ENCODE assay signal across 8 cellular contexts in genomic region chr6:21594427-21595264, GRCh38. TPM values are rescaled to one million over a fixed set of nuclear protein-coding genes. Genes with fewer than 3 reads are reported as not detected.
A peak's percentile ranks its signal among the peaks of the same experiment; 100 is the strongest.
DNase-seq lines count a peak whose midpoint lies in the region; ATAC-seq, FAIRE-seq and TF ChIP-seq lines count a peak whose summit lies in the region.

No MANE protein-coding gene starts in this region.

- peak; percentile 81 for FAIRE-seq in GM12878 (lab: Jason Lieb, UNC)

- peak overlapping the region; percentile 89 for H3K27ac ChIP-seq in GM12878 (ENCODE audit: control insufficient read depth, insufficient read depth)
- H3K27ac ChIP-seq in iPS DF 6.9 (ENCODE audit: low read length), result no peak overlapping the region

- H4K20me1 ChIP-seq in GM12878 (ENCODE audit: control insufficient read depth, insufficient read depth), result no peaks in the 10 kb centered on the region

- no TSS peak for BruUV-seq in GM12878 (replicated peaks; lab: Mats Ljungman, UMichigan)

- H2AFZ ChIP-seq in GM12878 (ENCODE audit: control insufficient read depth, low read depth, low read length), result peak overlapping the region; percentile 87

- peak overlapping the region; percentile 56 for H3K4me2 ChIP-seq in GM12878 (ENCODE audit: control insufficient read depth, insufficient read depth)

- peak overlapping the region; percentile 90 for H3K9ac ChIP-seq in GM12878 (ENCODE audit: control insufficient read depth, insufficient read depth, low read length)

- under 1% methylated on average over 72 of the region's 105 CpGs for WGBS in GM12878 (ENCODE audit: insufficient coverage, insufficient replicate concordance, low lambda C conversion rate, missing lambda C conversion rate)
- WGBS in iPS DF 6.9 (ENCODE audit: insufficient coverage, insufficient read length), result no CpG with 5 or more reads among the region's 105 CpGs

- H3K4me1 ChIP-seq in GM12878 (ENCODE audit: control insufficient read depth, insufficient read depth, low read length) (0 out of 2 replicates have a peak, but pooled peaks cover 5% of the 10 kb centered on the region), iPS DF 6.9 (ENCODE audit: control insufficient read depth, insufficient read depth, low read length) (no peaks in the 10 kb centered on the region)

- in situ Hi-C loops in SK-MEL-5 (cut with HindIII; ENCODE audit: low pct_unique_long_range_greater_than_20kb, low sequenced_read_pairs), result no loop called here
- in situ Hi-C loops in GM12878 (cut with MboI), result loop anchor here (25.0 kb wide), 1 partner anchor 407 kb away; no protein-coding TSS in a partner anchor

- CTCF ChIA-PET in GM12878 (lab: Yijun Ruan, JAX), result interaction anchor here (0.9 to 9.5 kb wide), 5 partner anchors 575 to 1465 kb away, joined by 3 to 137 read pairs (median 4); no protein-coding TSS in a partner anchor

- H3K27me3 ChIP-seq in GM12878 (replicated peaks in 1 of 2; ENCODE audit: control insufficient read depth in 2 of 2, insufficient read depth in 2 of 2, low read length in 1 of 2) (no peaks in the 10 kb centered on the region), iPS DF 6.9 (ENCODE audit: control insufficient read depth, insufficient read depth, low read length) (no peaks in the 10 kb centered on the region)

- TF ChIP-seq CTCF in GM12878 (IDR thresholded peaks at IDR 0.05 in 2 of 3, conservative IDR thresholded peaks at IDR 0.05 in 1 of 3; ENCODE audit: control insufficient read depth in 2 of 3, extremely low read depth in 1 of 3, insufficient read depth in 1 of 3, low read depth in 3 of 3, low read length in 3 of 3), result no peak

- H3K79me2 ChIP-seq in GM12878 (ENCODE audit: control insufficient read depth, insufficient read depth, low read length), result peaks cover 51% of the 10 kb centered on the region

- POLR2A ChIA-PET in GM12878 (lab: Charles Lee), result interaction anchor here (0.6 to 1.3 kb wide), 4 partner anchors 8 to 1031 kb away, joined by 3 to 8 read pairs (median 5); no protein-coding TSS in a partner anchor

- DNase-seq in AG20443 (ENCODE audit: low spot score) (peak; percentile 73), SK-MEL-5 (ENCODE audit: low read depth, low spot score) (peak; percentile 62), GM12878 (ENCODE audit: low read depth, low spot score) (no peak), iPS DF 6.9 (ENCODE audit: low read depth, low spot score) (no peak), renal cortical epithelial cell (ENCODE audit: low read depth) (peak; percentile 39)

- H3K9me3 ChIP-seq in GM12878 (replicated peaks; ENCODE audit: control insufficient read depth, insufficient read depth, low read length) (no peaks in the 10 kb centered on the region), iPS DF 6.9 (ENCODE audit: control insufficient read depth, insufficient read depth, low read length) (no peaks in the 10 kb centered on the region)

- TF ChIP-seq POLR2A in GM18526 (IDR thresholded peaks at IDR 0.05; ENCODE audit: extremely low read depth, insufficient read length) (peak; percentile 34), GM12878 (IDR thresholded peaks at IDR 0.05; ENCODE audit: low read depth, low read length) (peak; percentile 83)

- H3K4me3 ChIP-seq in GM12878 (peak overlapping the region; percentile 88), iPS DF 6.9 (ENCODE audit: low read length) (peak overlapping the region; percentile 83)

- intact Hi-C loops in GM12878 (cut with micrococcal nuclease; ENCODE audit: unreplicated experiment), result loop anchor here (5.0 to 10.0 kb wide), 8 partner anchors 138 to 890 kb away; no protein-coding TSS in a partner anchor

- no peak for TF ChIP-seq EP300 in GM12878 (IDR thresholded peaks at IDR 0.05; ENCODE audit: borderline replicate concordance in 1 of 2, control insufficient read depth in 1 of 2, low read depth in 2 of 2, low read length in 2 of 2)

- H3K36me3 ChIP-seq in GM12878 (ENCODE audit: control insufficient read depth in 2 of 2, insufficient read depth in 2 of 2, low read length in 1 of 2) (no peaks in the 10 kb centered on the region), iPS DF 6.9 (ENCODE audit: control insufficient read depth, insufficient read depth, low read length) (peaks cover 10% of the 10 kb centered on the region; the same call in 1 of the 2 replicates)

- RAD21 ChIA-PET in GM12878 (lab: Charles Lee; ENCODE audit: unreplicated experiment), result interaction anchor here (0.6 to 7.0 kb wide), 8 partner anchors 333 to 1820 kb away, joined by 3 to 57 read pairs (median 5); no protein-coding TSS in a partner anchor

- peak; percentile 16 for ATAC-seq in HG03135 (IDR thresholded peaks at IDR 0.05; ENCODE audit: unreplicated experiment)
- peak; percentile 39 for ATAC-seq in GM12878
- no peak for ATAC-seq in HG02840 (IDR thresholded peaks at IDR 0.05; ENCODE audit: low FRiP score, unreplicated experiment)

- TF ChIP-seq RAD21 in GM12878 (IDR thresholded peaks at IDR 0.05; ENCODE audit: insufficient read depth, low read depth, low read length), result no peak

- SMC1A ChIA-PET in GM12878 (lab: Charles Lee; ENCODE audit: uncharacterized antibody, unreplicated experiment), result interaction anchor here (0.6 to 4.1 kb wide), 8 partner anchors 156 to 1820 kb away, joined by 3 to 42 read pairs (median 4); no protein-coding TSS in a partner anchor

TF ChIP-seq in GM12878, 131 proteins besides CTCF, POLR2A, EP300 and RAD21 (continues in another document):
- TF ChIP-seq YY1 (IDR thresholded peaks at IDR 0.05; ENCODE audit: low read depth, low read length) (peak; percentile 69), DPF2 (IDR thresholded peaks at IDR 0.05) (peak; percentile 81), MYC (IDR thresholded peaks at IDR 0.05; ENCODE audit: insufficient read depth, insufficient read length, insufficient replicate concordance, low read length, severe bottlenecking) (peak; percentile 41), TAF1 (IDR thresholded peaks at IDR 0.05; ENCODE audit: borderline replicate concordance, low read depth, low read length) (peak; percentile 63; the same call in 1 of the 2 replicates), EED (IDR thresholded peaks at IDR 0.05; ENCODE audit: low read depth) (peak; percentile 55; the same call in 1 of the 2 replicates), BHLHE40 (IDR thresholded peaks at IDR 0.05; ENCODE audit: borderline replicate concordance in 1 of 2, low read depth in 2 of 2, low read length in 1 of 2) (peak in 1 of 2 experiments; percentile 48; a peak in 2 of 4 replicates), ZBTB33 (IDR thresholded peaks at IDR 0.05) (no peak), ZNF217 (IDR thresholded peaks at IDR 0.05) (peak; percentile 49; the same call in 1 of the 2 replicates), ZNF24 (IDR thresholded peaks at IDR 0.05) (0 out of 2 replicates have a peak, but pooled peaks have one; percentile 37), SMARCA5 (IDR thresholded peaks at IDR 0.05) (peak; percentile 50; the same call in 1 of the 2 replicates), IKZF1 (conservative IDR thresholded peaks at IDR 0.05) (peak; percentile 58), HDAC2 (IDR thresholded peaks at IDR 0.05) (no peak), NBN (IDR thresholded peaks at IDR 0.05) (peak; percentile 56; the same call in 1 of the 2 replicates), ATF3 (IDR thresholded peaks at IDR 0.05; ENCODE audit: borderline replicate concordance, extremely low read depth, low read depth, low read length) (no peak)
- TF ChIP-seq, protein P1, sequence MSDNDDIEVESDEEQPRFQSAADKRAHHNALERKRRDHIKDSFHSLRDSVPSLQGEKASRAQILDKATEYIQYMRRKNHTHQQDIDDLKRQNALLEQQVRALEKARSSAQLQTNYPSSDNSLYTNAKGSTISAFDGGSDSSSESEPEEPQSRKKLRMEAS (IDR thresholded peaks at IDR 0.05; ENCODE audit: low read depth, low read length), result peak; percentile 24; the same call in 1 of the 2 replicates

RNA-seq across cellular contexts. Expression of gene SOX4, which starts 1.1 kb away (rescaled TPM):
- total RNA-seq in SK-MEL-5 (2014; rRNA removed; shearing (Covaris generic)), result 25.8 and 28.4 TPM in 2 replicates
- 22.1 and 27.9 TPM in 2 replicates for polyA plus RNA-seq in SK-MEL-5 (2015; cell fraction: cytosol; rRNA removed)
- 24.7 and 26.6 TPM in 2 replicates for polyA plus RNA-seq in SK-MEL-5 (2015; cell fraction: nucleus; rRNA removed)
- total RNA-seq in GM12878 (2013; cell fraction: nucleolus; rRNA removed), result 29.1 and 31.1 TPM in 2 replicates
- total RNA-seq in GM12878 (2014; rRNA removed), result 22.8 and 24.2 TPM in 2 replicates
- 20.9 and 22.0 TPM in 2 replicates for total RNA-seq in GM12878 (2014; rRNA removed; fragmentation: Illumina TruSeq; extraction: Trizol)
- total RNA-seq in GM12878 (2021), result 49.4 and 49.9 TPM in 2 replicates
- 6.2 TPM for polyA plus RNA-seq in GM12878 (2011; ENCODE audit: low read depth)
- polyA plus RNA-seq in GM12878 (2011; rRNA removed), result 16.8 and 16.9 TPM in 2 replicates
- 6.8 and 9.5 TPM in 2 replicates for polyA plus RNA-seq in GM12878 (2011; cell fraction: cytosol; rRNA removed)
- polyA plus RNA-seq in GM12878 (2011; cell fraction: nucleus; rRNA removed), result 13.9 and 18.1 TPM in 2 replicates
- polyA plus RNA-seq in GM12878 (2012), result 14.1 and 20.0 TPM in 2 replicates
- 19.8 and 23.7 TPM in 2 replicates for polyA plus RNA-seq in GM12878 (2014; fragmentation: Illumina TruSeq; extraction: Trizol)
- polyA plus RNA-seq in GM12878 (2014; fragmentation: Nextera tagmentation; extraction: Ambion mirVana), result 100 to 1,000 TPM in 1 of 2 experiments, 10 to 100 TPM in 1; 46.3 to 119 TPM
- 19.6 and 19.7 TPM in 2 replicates for polyA plus RNA-seq in GM12878 (2014; rRNA removed)
- polyA plus RNA-seq in GM12878 (2016; fragmentation: Nextera tagmentation; extraction: Ambion mirVana), result 10 to 100 TPM; 30.2 to 32.3 TPM
- 11.8 and 15.6 TPM in 2 replicates for polyA minus RNA-seq in GM12878 (2011; rRNA and poly(A)+ RNA removed)
- 10.8 TPM in 2 replicates for polyA minus RNA-seq in GM12878 (2011; cell fraction: cytosol; rRNA and poly(A)+ RNA removed)
- 12.8 and 22.2 TPM in 2 replicates for polyA minus RNA-seq in GM12878 (2011; cell fraction: nucleus; rRNA and poly(A)+ RNA removed)
- 103 and 113 TPM in 2 replicates for total RNA-seq in renal cortical epithelial cell

Comparison
In these comparisons a context has a peak if more than half of its experiments do, and no peak if none do; other contexts are left out.
1. DNase-seq: peak in AG20443 (single experiment), SK-MEL-5 (single experiment) and renal cortical epithelial cell (single experiment); none in GM12878 (single experiment) and iPS DF 6.9 (single experiment).